Comparison of ENCODE assay signal across 32 cellular contexts in the genomic region with DNA sequence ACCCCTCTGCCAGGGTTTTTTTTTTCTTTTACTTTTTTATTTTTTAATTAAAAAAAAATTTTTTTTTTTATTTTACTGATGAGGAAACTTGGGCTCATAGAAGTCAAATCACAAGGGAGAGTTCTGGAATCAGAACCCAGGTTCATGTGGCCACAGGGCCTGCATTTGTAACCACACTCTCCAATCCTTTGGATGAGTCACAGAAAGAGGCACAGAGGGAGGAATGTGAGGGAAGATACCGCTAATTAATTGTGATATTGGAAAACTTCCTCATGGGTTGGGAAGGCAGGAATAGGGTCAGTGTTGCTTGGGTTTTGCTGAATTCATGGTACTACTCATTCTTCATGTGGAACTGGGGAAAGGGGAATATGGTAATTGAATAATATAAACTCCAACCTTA.
"Had no signal": no experiment of that assay in that cellular context is flagged by ENCODE, and none has a peak within 500 bp of the region (broad histone marks: within the 10 kb centered on the region; RNA-seq: fewer than 3 reads in every experiment).

No MANE protein-coding gene starts in this region.

- DNase-seq: activated CD4-positive, alpha-beta memory T cell treated with anti-CD3 and anti-CD28 coated beads for 36 hours; activated CD4-positive, alpha-beta T cell treated with anti-CD3 and anti-CD28 coated beads, Interleukin-2, amount 10 ng/mL, durations not matched to agents 24 days and 14 days; activated CD4-positive, CD25-positive, alpha-beta regulatory T cell treated with anti-CD3 and anti-CD28 coated beads, Interleukin-2, amount 50 U/mL, for 72 hours; activated CD8-positive, alpha-beta memory T cell treated with anti-CD3 and anti-CD28 coated beads, Interleukin-2, amount 50 U/mL, for 4 hours; activated gamma-delta T cell; activated naive CD4-positive, alpha-beta T cell treated with anti-CD3 and anti-CD28 coated beads, Interleukin-2, amount 10 ng/mL, durations not matched to agents 7 days and 5 days; activated naive CD8-positive, alpha-beta T cell treated with anti-CD3 and anti-CD28 coated beads, Interleukin-2, amount 10 ng/mL, durations not matched to agents 7 days and 5 days; activated T-cell treated with anti-CD3 and anti-CD28 coated beads, Interleukin-2, amount 50 U/mL, for 1 hour; amniotic stem cell; colonic mucosa; effector memory CD8-positive, alpha-beta T cell; erythroblast; gastrocnemius medialis; glutamatergic neuron; islet precursor cell; left colon; naive thymus-derived CD4-positive, alpha-beta T cell; ovary; stimulated activated CD4-positive, alpha-beta T cell treated with anti-CD3 and anti-CD28 coated beads, Interleukin-12 subunit alpha, Interleukin-12 subunit beta, amount 100 ng/mL, for 4 hours; stimulated activated CD4-positive, alpha-beta T cell treated with anti-CD3 and anti-CD28 coated beads, Interleukin-4, amount 100 ng/mL, for 1 hour; T-helper 9 cell had no signal

- H3K4me3 Mint-ChIP-seq: activated CD4-positive, alpha-beta memory T cell treated with anti-CD3 and anti-CD28 coated beads for 36 hours; activated CD4-positive, alpha-beta T cell treated with anti-CD3 and anti-CD28 coated beads, Interleukin-2, amount 10 ng/mL, durations not matched to agents 24 days and 14 days; activated naive CD4-positive, alpha-beta T cell treated with anti-CD3 and anti-CD28 coated beads, Interleukin-2, amount 10 ng/mL, durations not matched to agents 7 days and 5 days; activated naive CD8-positive, alpha-beta T cell treated with anti-CD3 and anti-CD28 coated beads, Interleukin-2, amount 10 ng/mL, durations not matched to agents 7 days and 5 days; activated T-helper 1 cell treated with anti-CD3 and anti-CD28 coated beads, Interleukin-12 subunit alpha, Interleukin-12 subunit beta, Interleukin-2, Interleukin-4 antibody, amounts not matched to agents 30 ng/mL and 10 ng/mL and 1 ng/mL, durations not matched to agents 14 hours and 24 hours and 36 hours; effector memory CD8-positive, alpha-beta T cell; mesothelial cell of epicardium; naive thymus-derived CD4-positive, alpha-beta T cell; stimulated activated effector memory CD8-positive, alpha-beta T cell treated with anti-CD3 and anti-CD28 coated beads, Interleukin-12 subunit alpha, Interleukin-12 subunit beta, amount 100 ng/mL, for 72 hours; stimulated activated naive CD8-positive, alpha-beta T cell treated with anti-CD3 and anti-CD28 coated beads, Interleukin-15, Interleukin-2, amounts not matched to agents 100 ng/mL and 50 ng/mL, for 24 hours; T-helper 1 cell treated with Interleukin-12 subunit alpha and Interleukin-12 subunit beta and Interleukin-4 antibody, amounts not matched to agents 30 μg/mL and 1 μg/mL, for 36 hours; type B pancreatic cell had no signal

- H3K9me3 ChIP-seq: breast epithelium, colonic mucosa, gastrocnemius medialis, ovary, right lobe of liver, vagina had no signal

- H3K4me1 Mint-ChIP-seq: activated CD4-positive, alpha-beta T cell treated with anti-CD3 and anti-CD28 coated beads, Interleukin-2, amount 10 ng/mL, durations not matched to agents 24 days and 14 days; activated naive CD4-positive, alpha-beta T cell treated with anti-CD3 and anti-CD28 coated beads, Interleukin-2, amount 10 ng/mL, durations not matched to agents 7 days and 5 days; activated naive CD8-positive, alpha-beta T cell treated with anti-CD3 and anti-CD28 coated beads, Interleukin-2, amount 10 ng/mL, durations not matched to agents 7 days and 5 days; mesothelial cell of epicardium; naive thymus-derived CD4-positive, alpha-beta T cell; stimulated activated effector memory CD8-positive, alpha-beta T cell treated with anti-CD3 and anti-CD28 coated beads, Interleukin-12 subunit alpha, Interleukin-12 subunit beta, amount 100 ng/mL, for 72 hours had no signal

- H3K36me3 Mint-ChIP-seq: activated CD4-positive, alpha-beta memory T cell treated with anti-CD3 and anti-CD28 coated beads for 36 hours; activated naive CD4-positive, alpha-beta T cell treated with anti-CD3 and anti-CD28 coated beads, Interleukin-2, amount 10 ng/mL, durations not matched to agents 7 days and 5 days; activated naive CD8-positive, alpha-beta T cell treated with anti-CD3 and anti-CD28 coated beads, Interleukin-2, amount 10 ng/mL, durations not matched to agents 7 days and 5 days; mesothelial cell of epicardium; naive thymus-derived CD4-positive, alpha-beta T cell; stimulated activated effector memory CD8-positive, alpha-beta T cell treated with anti-CD3 and anti-CD28 coated beads, Interleukin-12 subunit alpha, Interleukin-12 subunit beta, amount 100 ng/mL, for 72 hours; type B pancreatic cell had no signal

- H3K4me3 ChIP-seq: breast epithelium, colonic mucosa, gastrocnemius medialis, ovary, right lobe of liver, skin epidermis, vagina had no signal

- H3K27ac ChIP-seq: breast epithelium, colonic mucosa, gastrocnemius medialis, ovary, right lobe of liver, skin epidermis, vagina had no signal

- H3K36me3 ChIP-seq: breast epithelium, colonic mucosa, gastrocnemius medialis, ovary, right lobe of liver, vagina had no signal

- H3K27ac Mint-ChIP-seq: activated CD4-positive, alpha-beta memory T cell treated with anti-CD3 and anti-CD28 coated beads for 36 hours; activated CD4-positive, alpha-beta T cell treated with anti-CD3 and anti-CD28 coated beads, Interleukin-2, amount 10 ng/mL, durations not matched to agents 24 days and 14 days; activated naive CD4-positive, alpha-beta T cell treated with anti-CD3 and anti-CD28 coated beads, Interleukin-2, amount 10 ng/mL, durations not matched to agents 7 days and 5 days; activated naive CD8-positive, alpha-beta T cell treated with anti-CD3 and anti-CD28 coated beads, Interleukin-2, amount 10 ng/mL, durations not matched to agents 7 days and 5 days; activated T-helper 1 cell treated with anti-CD3 and anti-CD28 coated beads, Interleukin-12 subunit alpha, Interleukin-12 subunit beta, Interleukin-2, Interleukin-4 antibody, amounts not matched to agents 30 ng/mL and 10 ng/mL and 1 ng/mL, durations not matched to agents 14 hours and 24 hours and 36 hours; effector memory CD8-positive, alpha-beta T cell; mesothelial cell of epicardium; naive thymus-derived CD4-positive, alpha-beta T cell; progenitor cell of endocrine pancreas; stimulated activated effector memory CD8-positive, alpha-beta T cell treated with anti-CD3 and anti-CD28 coated beads, Interleukin-12 subunit alpha, Interleukin-12 subunit beta, amount 100 ng/mL, for 72 hours; stimulated activated naive CD8-positive, alpha-beta T cell treated with anti-CD3 and anti-CD28 coated beads, Interleukin-15, Interleukin-2, amounts not matched to agents 100 ng/mL and 50 ng/mL, for 24 hours; T-helper 1 cell treated with Interleukin-12 subunit alpha and Interleukin-12 subunit beta and Interleukin-4 antibody, amounts not matched to agents 30 μg/mL and 1 μg/mL, for 36 hours; type B pancreatic cell had no signal

- H3K27me3 ChIP-seq: breast epithelium, colonic mucosa, gastrocnemius medialis, ovary, right lobe of liver, vagina had no signal

- H3K4me1 ChIP-seq: breast epithelium, colonic mucosa, gastrocnemius medialis, vagina had no signal

- H3K9me3 Mint-ChIP-seq: activated CD4-positive, alpha-beta memory T cell treated with anti-CD3 and anti-CD28 coated beads for 36 hours; activated CD4-positive, alpha-beta T cell treated with anti-CD3 and anti-CD28 coated beads, Interleukin-2, amount 10 ng/mL, durations not matched to agents 24 days and 14 days; activated naive CD4-positive, alpha-beta T cell treated with anti-CD3 and anti-CD28 coated beads, Interleukin-2, amount 10 ng/mL, durations not matched to agents 7 days and 5 days; activated naive CD8-positive, alpha-beta T cell treated with anti-CD3 and anti-CD28 coated beads, Interleukin-2, amount 10 ng/mL, durations not matched to agents 7 days and 5 days; activated T-helper 1 cell treated with anti-CD3 and anti-CD28 coated beads, Interleukin-12 subunit alpha, Interleukin-12 subunit beta, Interleukin-2, Interleukin-4 antibody, amounts not matched to agents 30 ng/mL and 10 ng/mL and 1 ng/mL, durations not matched to agents 14 hours and 24 hours and 36 hours; effector memory CD8-positive, alpha-beta T cell; mesothelial cell of epicardium; stimulated activated effector memory CD8-positive, alpha-beta T cell treated with anti-CD3 and anti-CD28 coated beads, Interleukin-12 subunit alpha, Interleukin-12 subunit beta, amount 100 ng/mL, for 72 hours; stimulated activated naive CD8-positive, alpha-beta T cell treated with anti-CD3 and anti-CD28 coated beads, Interleukin-15, Interleukin-2, amounts not matched to agents 100 ng/mL and 50 ng/mL, for 24 hours; T-helper 1 cell treated with Interleukin-12 subunit alpha and Interleukin-12 subunit beta and Interleukin-4 antibody, amounts not matched to agents 30 μg/mL and 1 μg/mL, for 36 hours; type B pancreatic cell had no signal
